ENCODE assay signal across 14 cellular contexts in genomic region chr12:32002848-32003493, GRCh38. TPM values are rescaled to one million over a fixed set of nuclear protein-coding genes. Genes with fewer than 3 reads are reported as not detected.
DNase-seq lines count a peak whose midpoint lies in the region; ATAC-seq and TF ChIP-seq lines count a peak whose summit lies in the region.
"Had no signal": no experiment of that assay in that cellular context is flagged by ENCODE, and none has a peak within 500 bp of the region (broad histone marks: within the 10 kb centered on the region; RNA-seq: fewer than 3 reads in every experiment).

No MANE protein-coding gene starts in this region.

- H3K9me3 ChIP-seq in cardiac muscle cell (ENCODE audit: low read depth) (no peaks in the 10 kb centered on the region), right atrium auricular region (no peaks in the 10 kb centered on the region), adipocyte (ENCODE audit: control insufficient read depth, low read length) (no peaks in the 10 kb centered on the region), right cardiac atrium (ENCODE audit: control insufficient read depth, low read length) (no peaks in the 10 kb centered on the region), upper lobe of right lung (no peaks in the 10 kb centered on the region)
- H3K9me3 ChIP-seq: esophagus squamous epithelium had no signal

- ATAC-seq in right cardiac atrium (peak; percentile 26 to 54), upper lobe of right lung (peak; percentile 12), GM19455 (IDR thresholded peaks at IDR 0.05; ENCODE audit: unreplicated experiment) (no peak), HG03095 (IDR thresholded peaks at IDR 0.05; ENCODE audit: unreplicated experiment) (no peak)

- intact Hi-C loops in right cardiac atrium (cut with DNase I), result no loop called here
- intact Hi-C loops in upper lobe of right lung (cut with DNase I), result no loop called here

- H3K4me3 ChIP-seq in cardiac muscle cell, result no peak overlapping the region
- no peak overlapping the region for H3K4me3 ChIP-seq in right atrium auricular region
- no peak overlapping the region for H3K4me3 ChIP-seq in adipocyte (ENCODE audit: low read length)
- no peak overlapping the region for H3K4me3 ChIP-seq in right cardiac atrium (ENCODE audit: low read length)
- H3K4me3 ChIP-seq in upper lobe of right lung, result no peak overlapping the region
- H3K4me3 ChIP-seq: esophagus squamous epithelium had no signal

- H3K9ac ChIP-seq in adipocyte (ENCODE audit: low read length), result no peak overlapping the region

- TF ChIP-seq CTCF in cardiac muscle cell (IDR thresholded peaks at IDR 0.05; ENCODE audit: low read depth, low read length) (no peak), right atrium auricular region (IDR thresholded peaks at IDR 0.05) (no peak), upper lobe of right lung (IDR thresholded peaks at IDR 0.05) (no peak)

- peaks cover 5% of the 10 kb centered on the region for H3K36me3 ChIP-seq in cardiac muscle cell
- peaks cover 29% of the 10 kb centered on the region for H3K36me3 ChIP-seq in right atrium auricular region
- peaks cover 13% of the 10 kb centered on the region for H3K36me3 ChIP-seq in adipocyte (ENCODE audit: control insufficient read depth, insufficient read depth, low read length, severe bottlenecking)
- peaks cover 22% of the 10 kb centered on the region for H3K36me3 ChIP-seq in upper lobe of right lung

- H3K27me3 ChIP-seq in cardiac muscle cell (no peaks in the 10 kb centered on the region), right atrium auricular region (no peaks in the 10 kb centered on the region), adipocyte (replicated peaks; ENCODE audit: control insufficient read depth, insufficient read depth, low read length) (no peaks in the 10 kb centered on the region), right cardiac atrium (ENCODE audit: control insufficient read depth, insufficient read depth) (no peaks in the 10 kb centered on the region), upper lobe of right lung (no peaks in the 10 kb centered on the region)
- H3K27me3 ChIP-seq: esophagus squamous epithelium had no signal

- peak overlapping the region; percentile 26 for H3K27ac ChIP-seq in cardiac muscle cell
- H3K27ac ChIP-seq in right atrium auricular region, result no peak overlapping the region
- no peak overlapping the region for H3K27ac ChIP-seq in right cardiac atrium (ENCODE audit: low read length)
- no peak overlapping the region for H3K27ac ChIP-seq in upper lobe of right lung
- H3K27ac ChIP-seq: esophagus squamous epithelium, HL-60 had no signal

- peaks cover 9% of the 10 kb centered on the region for H3K4me1 ChIP-seq in cardiac muscle cell (ENCODE audit: low read depth)
- peaks cover 0 to 6% of the 10 kb centered on the region in 2 donors for H3K4me1 ChIP-seq in right atrium auricular region
- H3K4me1 ChIP-seq in adipocyte (ENCODE audit: control insufficient read depth, insufficient read depth, low read length), result peaks cover 16% of the 10 kb centered on the region
- peaks cover 4% of the 10 kb centered on the region for H3K4me1 ChIP-seq in right cardiac atrium (ENCODE audit: control insufficient read depth, insufficient read depth, low read length)
- no peaks in the 10 kb centered on the region for H3K4me1 ChIP-seq in upper lobe of right lung

- WGBS in right cardiac atrium, result 28% methylated on average over 1 of the region's 1 CpG

- DNase-seq in cardiac muscle cell (ENCODE audit: low read depth in 1 of 2, low spot score in 1 of 2), result peak in 1 of 2 donors; percentile 61
- DNase-seq in right atrium auricular region (ENCODE audit: low spot score), result no peak
- DNase-seq in adipocyte (ENCODE audit: low read depth), result peak; percentile 13
- no peak for DNase-seq in right cardiac atrium
- no peak for DNase-seq in upper lobe of right lung
- DNase-seq in NCI-H748 treated with DMSO at 0.1 percent for 48 hours (lab: John Stamatoyannopoulos, UW), result no peak
- DNase-seq: activated naive CD8-positive, alpha-beta T cell treated with anti-CD3 and anti-CD28 coated beads, Interleukin-2, amount 10 ng/mL, durations not matched to agents 7 days and 5 days; cortex of kidney; esophagus squamous epithelium; mesenchymal stem cell; NCI-H2081 treated with DMSO at 0.1 percent for 48 hours had no signal

RNA-seq across cellular contexts. Expression of gene RESF1, which starts 43.8 kb away (rescaled TPM):
- 39.6 and 49.0 TPM in 2 replicates for total RNA-seq in cardiac muscle cell
- polyA plus RNA-seq in cardiac muscle cell, result 15.7 and 20.9 TPM in 2 replicates
- 10 to 100 TPM; 20.7 to 31.5 TPM for total RNA-seq in right atrium auricular region
- 10 to 100 TPM; 16.8 to 22.4 (median 19.4) TPM for total RNA-seq in right cardiac atrium
- polyA plus RNA-seq in right cardiac atrium, result 19.4 TPM
- total RNA-seq in upper lobe of right lung, result 72.3 TPM

Comparison
In these comparisons a context has a peak if more than half of its experiments do, and no peak if none do; other contexts are left out.
1. ATAC-seq: peak in right cardiac atrium (2 of 2) and upper lobe of right lung (single experiment); none in GM19455 (single experiment) and HG03095 (single experiment).